ENCODE assay signal across 8 cellular contexts in the genomic region with DNA sequence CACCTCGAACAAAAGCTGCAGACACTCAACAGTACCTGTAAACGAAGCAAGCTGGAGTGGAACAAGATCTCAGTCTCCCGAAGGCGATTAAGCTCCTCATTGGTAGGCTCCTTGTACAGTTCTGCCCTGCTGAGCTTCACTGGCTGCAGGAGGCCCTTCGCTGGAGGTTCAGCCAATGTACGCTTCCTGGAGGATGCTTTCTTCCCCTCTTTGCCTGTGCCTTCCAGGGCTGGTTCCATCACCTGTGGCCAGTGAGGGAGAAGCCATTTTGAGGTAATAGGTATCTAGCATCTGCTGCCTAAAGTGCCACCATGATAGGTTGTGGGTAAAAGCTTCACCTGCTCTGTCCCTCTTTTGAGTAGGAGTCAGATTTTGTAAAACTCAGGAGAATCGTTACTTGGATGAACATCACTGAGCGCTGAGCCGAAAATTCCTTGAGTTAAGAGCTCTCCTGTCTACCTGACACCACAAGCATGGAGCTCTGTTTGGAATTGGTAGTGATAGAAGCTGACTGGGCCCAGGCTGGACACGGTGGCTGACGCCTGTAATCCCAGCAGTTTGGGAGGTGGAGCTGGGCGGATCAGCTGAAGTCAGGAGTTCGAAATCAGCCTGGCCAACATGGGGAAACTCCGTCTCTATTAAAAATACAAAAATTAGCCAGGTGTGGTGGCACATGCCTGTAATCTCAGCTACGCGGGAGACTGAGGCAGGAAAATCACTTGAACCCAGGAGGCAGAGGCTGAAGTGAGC. TPM values are rescaled to one million over a fixed set of nuclear protein-coding genes. Genes with fewer than 3 reads are reported as not detected.
DNase-seq lines count a peak whose midpoint lies in the region; ATAC-seq and TF ChIP-seq lines count a peak whose summit lies in the region.

No MANE protein-coding gene starts in this region.

- H3K4me3 Mint-ChIP-seq in CD4-positive, CD25-positive, alpha-beta regulatory T cell: peak overlapping the region; percentile 55 to 100 (median 94)
- peak overlapping the region; percentile 99 for H3K4me3 Mint-ChIP-seq in nephron progenitor cell

- TF ChIP-seq CTCF in Loucy (conservative IDR thresholded peaks at IDR 0.05; ENCODE audit: low read length): no peak
- TF ChIP-seq CTCF in dorsolateral prefrontal cortex (IDR thresholded peaks at IDR 0.05 in 54 of 56, conservative IDR thresholded peaks at IDR 0.05 in 2 of 56; ENCODE audit: low read depth in 1 of 56, partially characterized antibody in 56 of 56): no peak
- no peak for TF ChIP-seq CTCF in nephron progenitor cell (IDR thresholded peaks at IDR 0.05)
- TF ChIP-seq CTCF in gastrocnemius medialis (IDR thresholded peaks at IDR 0.05 in 4 of 5, conservative IDR thresholded peaks at IDR 0.05 in 1 of 5): no peak

- no peak for ATAC-seq in CD4-positive, CD25-positive, alpha-beta regulatory T cell (ENCODE audit: low read depth in 2 of 2)
- ATAC-seq in gastrocnemius medialis (no peak), HG03159 (IDR thresholded peaks at IDR 0.05; ENCODE audit: unreplicated experiment) (no peak), HG03521 (IDR thresholded peaks at IDR 0.05; ENCODE audit: unreplicated experiment) (no peak)

- peaks cover 4 to 34% (median 22%) of the 10 kb centered on the region in 4 donors for H3K4me1 Mint-ChIP-seq in CD4-positive, CD25-positive, alpha-beta regulatory T cell
- H3K4me1 Mint-ChIP-seq in nephron progenitor cell: peaks cover 25% of the 10 kb centered on the region

- no peaks in the 10 kb centered on the region for H3K9me2 ChIP-seq in Loucy (replicated peaks; ENCODE audit: low read depth, low read length)

- no peak overlapping the region for H2AFZ ChIP-seq in Loucy (ENCODE audit: low read length)

- H3F3A ChIP-seq in Loucy (ENCODE audit: low read depth): no peaks in the 10 kb centered on the region

- H3K27ac Mint-ChIP-seq in CD4-positive, CD25-positive, alpha-beta regulatory T cell: peak overlapping the region in 1 of 3 donors; percentile 93
- H3K27ac Mint-ChIP-seq in nephron progenitor cell: no peak overlapping the region

- H3K4me3 ChIP-seq in CD4-positive, CD25-positive, alpha-beta regulatory T cell (ENCODE audit: low read depth, low read length): peak overlapping the region; percentile 99
- H3K4me3 ChIP-seq in Loucy (ENCODE audit: low read length, poor library complexity, severe bottlenecking) (peak overlapping the region; percentile 84), dorsolateral prefrontal cortex (peak overlapping the region in 50 of 59 donors; percentile 66 to 100 (median 91)), gastrocnemius medialis (peak overlapping the region in 1 of 4 donors; percentile 90)

- no peak for TF ChIP-seq POLR2A in gastrocnemius medialis (IDR thresholded peaks at IDR 0.05)

- peak overlapping the region; percentile 78 for H3K9ac ChIP-seq in Loucy (ENCODE audit: low read depth, low read length, poor library complexity, severe bottlenecking)

- intact Hi-C loops in dorsolateral prefrontal cortex (cut with DNase I): loop anchor here (5.0 kb wide), 2 partner anchors 40 to 180 kb away; a partner anchor contains a TSS
- intact Hi-C loops in gastrocnemius medialis (cut with DNase I; ENCODE audit: low total_unique reads): no loop called here

- peaks cover 16% of the 10 kb centered on the region for H4K20me1 ChIP-seq in Loucy (ENCODE audit: insufficient read depth, low read length, poor library complexity, severe bottlenecking)

- peaks cover 23% of the 10 kb centered on the region for H3K36me3 Mint-ChIP-seq in CD4-positive, CD25-positive, alpha-beta regulatory T cell
- H3K36me3 Mint-ChIP-seq in nephron progenitor cell (ENCODE audit: low read depth): peaks cover 37% of the 10 kb centered on the region

- H3K4me1 ChIP-seq in CD4-positive, CD25-positive, alpha-beta regulatory T cell (ENCODE audit: control insufficient read depth, insufficient read depth, low read length, poor library complexity, severe bottlenecking): peaks cover 24% of the 10 kb centered on the region
- H3K4me1 ChIP-seq in Loucy (ENCODE audit: insufficient read depth, low read length, poor library complexity, severe bottlenecking) (peaks cover 12% of the 10 kb centered on the region), gastrocnemius medialis (peaks cover 11 to 12% of the 10 kb centered on the region in 2 donors)

- H3K9me3 Mint-ChIP-seq in CD4-positive, CD25-positive, alpha-beta regulatory T cell: no peaks in the 10 kb centered on the region
- H3K9me3 Mint-ChIP-seq in nephron progenitor cell: no peaks in the 10 kb centered on the region

- H3K4me2 ChIP-seq in Loucy (ENCODE audit: low read depth, low read length, poor library complexity, severe bottlenecking): peak overlapping the region; percentile 97

- no peak overlapping the region for H3K27ac ChIP-seq in CD4-positive, CD25-positive, alpha-beta regulatory T cell (ENCODE audit: insufficient read depth, low read length, poor library complexity, severe bottlenecking)
- H3K27ac ChIP-seq in dorsolateral prefrontal cortex: no peak overlapping the region
- H3K27ac ChIP-seq in gastrocnemius medialis: peak overlapping the region in 1 of 4 donors; percentile 80

- H3K9me3 ChIP-seq in CD4-positive, CD25-positive, alpha-beta regulatory T cell (ENCODE audit: control insufficient read depth in 2 of 2, low read length in 2 of 2): no peaks in the 10 kb centered on the region
- H3K9me3 ChIP-seq in Loucy (ENCODE audit: insufficient read depth, low read depth, low read length) (no peaks in the 10 kb centered on the region), gastrocnemius medialis (no peaks in the 10 kb centered on the region)

- in situ Hi-C loops in gastrocnemius medialis (cut with MboI; ENCODE audit: low sequenced_read_pairs in 4 of 4): loop anchor here in 2 of 4 donors (10.0 to 25.0 kb wide), 2 partner anchors 178 to 185 kb away; a partner anchor contains a TSS

- H3K27me3 ChIP-seq in CD4-positive, CD25-positive, alpha-beta regulatory T cell (ENCODE audit: control insufficient read depth, insufficient read depth, low read length): no peaks in the 10 kb centered on the region
- H3K27me3 ChIP-seq in Loucy (ENCODE audit: insufficient read depth, low read length, poor library complexity, severe bottlenecking) (no peaks in the 10 kb centered on the region), dorsolateral prefrontal cortex (no peaks in the 10 kb centered on the region), gastrocnemius medialis (no peaks in the 10 kb centered on the region)

- H3K27me3 Mint-ChIP-seq in CD4-positive, CD25-positive, alpha-beta regulatory T cell: no peaks in the 10 kb centered on the region
- H3K27me3 Mint-ChIP-seq in nephron progenitor cell (ENCODE audit: low read depth, poor library complexity): no peaks in the 10 kb centered on the region

- no peak for DNase-seq in CD4-positive, CD25-positive, alpha-beta regulatory T cell
- DNase-seq in dorsolateral prefrontal cortex: peak in 3 of 10 donors; percentile 8 to 31 (median 11)
- no peak for DNase-seq in nephron progenitor cell
- no peak for DNase-seq in A172 (ENCODE audit: low spot score)
- no peak for DNase-seq in gastrocnemius medialis

- peaks cover 32% of the 10 kb centered on the region for H3K79me2 ChIP-seq in Loucy (ENCODE audit: insufficient read depth, low read length)

- peaks cover 39% of the 10 kb centered on the region for H3K36me3 ChIP-seq in CD4-positive, CD25-positive, alpha-beta regulatory T cell (ENCODE audit: control insufficient read depth, insufficient read depth, low read length)
- peaks cover 39% of the 10 kb centered on the region; the same call in 1 of the 2 replicates for H3K36me3 ChIP-seq in Loucy (ENCODE audit: insufficient read depth, low read length)
- peaks cover 0 to 50% of the 10 kb centered on the region in 2 donors for H3K36me3 ChIP-seq in gastrocnemius medialis

RNA-seq across cellular contexts. Expression of a gene that starts 1.4 kb away (rescaled TPM):
- total RNA-seq in CD4-positive, CD25-positive, alpha-beta regulatory T cell: 29.4 TPM
- polyA plus RNA-seq in CD4-positive, CD25-positive, alpha-beta regulatory T cell: 10 to 100 TPM; 13.4 to 20.5 (median 14.0) TPM
- 10 to 100 TPM; 18.9 to 46.6 (median 33.1) TPM for total RNA-seq in dorsolateral prefrontal cortex
- 27.0 and 28.1 TPM in 2 replicates for total RNA-seq in A172 (2014; rRNA removed; shearing (Covaris generic))
- total RNA-seq in gastrocnemius medialis: 10 to 100 TPM; 18.1 to 36.3 (median 29.1) TPM

RNA-seq across cellular contexts. Expression of a gene that starts 25.0 kb away (rescaled TPM):
- 140 TPM for total RNA-seq in CD4-positive, CD25-positive, alpha-beta regulatory T cell
- 100 to 1,000 TPM; 371 to 543 (median 391) TPM for polyA plus RNA-seq in CD4-positive, CD25-positive, alpha-beta regulatory T cell
- total RNA-seq in dorsolateral prefrontal cortex (1 to 10 TPM in 67 of 120 experiments, under 1 TPM in 46, not detected in 7; 0.22 to 5.7 (median 1.2) TPM), gastrocnemius medialis (10 to 100 TPM in 2 of 4 donors, 1 to 10 TPM in 2; 1.7 to 24.2 (median 13.5) TPM)
- total RNA-seq in A172 (2014; rRNA removed; shearing (Covaris generic)): 0.79 and 2.2 TPM in 2 replicates

RNA-seq across cellular contexts. Expression of a gene that starts 51.7 kb away (rescaled TPM):
- not detected for total RNA-seq in CD4-positive, CD25-positive, alpha-beta regulatory T cell
- polyA plus RNA-seq in CD4-positive, CD25-positive, alpha-beta regulatory T cell: not detected
- total RNA-seq in dorsolateral prefrontal cortex (10 to 100 TPM in 106 of 120 experiments, 1 to 10 TPM in 14; 4.7 to 35.0 (median 16.9) TPM), gastrocnemius medialis (1 to 10 TPM in 1 of 4 donors, under 1 TPM in 1, not detected in 2; 0.22 to 3.9 TPM)
- 10.6 and 12.6 TPM in 2 replicates for total RNA-seq in A172 (2014; rRNA removed; shearing (Covaris generic))
